Comparison of ENCODE assay signal across 33 cellular contexts in genomic region chr12:114274131-114274530, GRCh38.
A peak's percentile ranks its signal among the peaks of the same experiment; 100 is the strongest.
DNase-seq lines count a peak whose midpoint lies in the region; ATAC-seq and TF ChIP-seq lines count a peak whose summit lies in the region.
"Had no signal": no experiment of that assay in that cellular context is flagged by ENCODE, and none has a peak within 500 bp of the region (broad histone marks: within the 10 kb centered on the region; RNA-seq: fewer than 3 reads in every experiment).

No MANE protein-coding gene starts in this region.

- peak overlapping the region; percentile 50 for H3K27ac ChIP-seq in VCaP
- H3K27ac ChIP-seq: brain microvascular endothelial cell, C4-2B, GM23248, ovary, right atrium auricular region, SJCRH30, suprapubic skin, upper lobe of left lung, WERI-Rb-1 had no signal

- DNase-seq in HFF-Myc (ENCODE audit: extremely low read depth, low read depth) (peak; percentile 61), NCI-H2029 (lab: John Stamatoyannopoulos, UW) (peak; percentile 78), neural crest cell (ENCODE audit: low read depth, low spot score) (no peak), GF-D8 (lab: John Stamatoyannopoulos, UW) (no peak)
- DNase-seq: activated CD4-positive, alpha-beta T cell treated with anti-CD3 and anti-CD28 coated beads for 48 hours; activated naive CD4-positive, alpha-beta T cell treated with anti-CD3 and anti-CD28 coated beads, Interleukin-2, amount 50 U/mL, for 16 hours; amygdala; brain microvascular endothelial cell; hypothalamus; immature natural killer cell; KBM-7; left colon; MM.1S; NCI-H1436 treated with DMSO at 0.1 percent for 48 hours; NCI-H2227 treated with DMSO at 0.1 percent for 48 hours; NCI-H748 treated with DMSO at 0.1 percent for 48 hours; nephron progenitor cell; ovary; SJCRH30; small intestine; stimulated activated naive CD4-positive, alpha-beta T cell treated with Interleukin-2 at 50 U/mL for 16 hours; T-helper 9 cell; upper lobe of left lung; WERI-Rb-1 had no signal

- no peak overlapping the region for H3K4me3 Mint-ChIP-seq in neural crest cell
- H3K4me3 Mint-ChIP-seq: activated T-helper 17 cell treated with anti-CD3 and anti-CD28 coated beads, Interleukin-2, amount 50 U/mL, for 72 hours; immature natural killer cell; memory B cell; nephron progenitor cell had no signal

- peak overlapping the region; percentile 43 for H3K27ac Mint-ChIP-seq in neural crest cell (ENCODE audit: unreplicated experiment)
- H3K27ac Mint-ChIP-seq: activated T-helper 17 cell treated with anti-CD3 and anti-CD28 coated beads, Interleukin-2, amount 50 U/mL, for 72 hours; immature natural killer cell; memory B cell; nephron progenitor cell had no signal

- H3K4me3 ChIP-seq in HFF-Myc (replicated peaks; ENCODE audit: low read depth, low read length), result no peak overlapping the region
- H3K4me3 ChIP-seq: GM23248, ovary, right atrium auricular region, SJCRH30, suprapubic skin, upper lobe of left lung had no signal

- no peaks in the 10 kb centered on the region for H3K9me3 Mint-ChIP-seq in neural crest cell
- H3K9me3 Mint-ChIP-seq: activated T-helper 17 cell treated with anti-CD3 and anti-CD28 coated beads, Interleukin-2, amount 50 U/mL, for 72 hours; memory B cell; nephron progenitor cell had no signal

- peaks cover 74% of the 10 kb centered on the region for H3K27me3 Mint-ChIP-seq in neural crest cell (ENCODE audit: low read depth)

- ATAC-seq in HG03280 (IDR thresholded peaks at IDR 0.05; ENCODE audit: unreplicated experiment) (no peak), GM19035 (IDR thresholded peaks at IDR 0.05; ENCODE audit: unreplicated experiment) (no peak)
- ATAC-seq: activated T-helper 17 cell treated with anti-CD3 and anti-CD28 coated beads, Interleukin-2, amount 50 U/mL, for 72 hours; left colon had no signal

- no peaks in the 10 kb centered on the region for H3K36me3 Mint-ChIP-seq in neural crest cell (ENCODE audit: low read depth)
- H3K36me3 Mint-ChIP-seq: immature natural killer cell, memory B cell had no signal

- TF ChIP-seq CTCF in HFF-Myc (IDR thresholded peaks at IDR 0.05; ENCODE audit: low read depth, low read length, missing control alignments) (no peak), VCaP (conservative IDR thresholded peaks at IDR 0.05) (no peak), neural crest cell (conservative IDR thresholded peaks at IDR 0.05) (no peak)

- H3K4me1 Mint-ChIP-seq in neural crest cell, result no peaks in the 10 kb centered on the region
- H3K4me1 Mint-ChIP-seq: activated T-helper 17 cell treated with anti-CD3 and anti-CD28 coated beads, Interleukin-2, amount 50 U/mL, for 72 hours; immature natural killer cell; memory B cell had no signal

Comparison
In these comparisons a context has a peak if more than half of its experiments do, and no peak if none do; other contexts are left out.
1. DNase-seq: peak in HFF-Myc (single experiment) and NCI-H2029 (single experiment); none in neural crest cell (single experiment) and GF-D8 (single experiment).